In the genomic region with DNA sequence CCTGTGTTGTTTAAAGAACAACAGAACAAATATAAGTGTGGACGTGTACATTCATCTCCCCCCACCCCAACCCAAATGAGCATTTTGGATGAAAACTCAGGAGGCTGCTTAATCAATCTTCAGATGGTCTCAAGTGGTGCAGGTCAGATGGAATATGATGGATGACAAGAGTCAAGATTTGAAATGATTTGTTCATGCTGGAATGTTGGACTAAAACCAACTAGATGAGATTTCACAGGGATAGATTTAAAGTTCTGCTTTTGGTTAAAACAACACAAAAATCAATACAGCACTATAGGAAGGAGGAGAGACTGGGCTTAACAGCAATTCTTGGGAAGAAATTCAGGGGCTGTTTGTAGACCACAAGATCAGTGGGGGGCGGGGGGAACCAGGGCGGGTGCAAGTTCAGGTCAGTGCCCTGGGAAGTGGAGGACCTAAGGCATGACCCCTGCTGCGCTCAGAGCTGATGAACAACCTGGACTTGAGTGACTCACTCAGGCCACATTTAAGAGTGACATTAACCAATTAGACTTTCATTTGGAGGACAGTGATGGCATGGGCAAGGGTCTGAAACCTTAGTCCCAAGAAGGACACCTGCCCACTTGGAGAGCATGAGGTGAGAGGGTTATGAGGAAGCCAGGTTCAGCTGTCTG, we compare ENCODE assay signal across 35 cellular contexts. TPM values are rescaled to one million over a fixed set of nuclear protein-coding genes. Genes with fewer than 3 reads are reported as not detected.
"Had no signal": no experiment of that assay in that cellular context is flagged by ENCODE, and none has a peak within 500 bp of the region (broad histone marks: within the 10 kb centered on the region; RNA-seq: fewer than 3 reads in every experiment).

No MANE protein-coding gene starts in this region.

- DNase-seq: dermis blood vessel endothelial cell; effector memory CD8-positive, alpha-beta T cell; erythroblast; esophagus squamous epithelium; foreskin melanocyte; glutamatergic neuron; heart right ventricle; hippocampal formation; left cardiac atrium; left lung; mesenchymal stem cell; mucosa of descending colon; naive B cell; sigmoid colon; stimulated activated CD4-positive, alpha-beta T cell treated with anti-CD3 and anti-CD28 coated beads, Interleukin-2, amount 100 ng/mL, for 24 hours; stimulated activated CD4-positive, alpha-beta T cell treated with anti-CD3 and anti-CD28 coated beads, Interleukin-4, amount 100 ng/mL, for 24 hours; stimulated activated naive CD8-positive, alpha-beta T cell treated with anti-CD3 and anti-CD28 coated beads, Interleukin-15, Interleukin-2, amounts not matched to agents 100 U/mL and 50 U/mL, for 24 hours; upper lobe of right lung; uterus had no signal

- H3K27me3 Mint-ChIP-seq: effector memory CD8-positive, alpha-beta T cell; naive B cell; natural killer cell treated with Interleukin-12 subunit alpha and Interleukin-12 subunit beta and Interleukin-15 and Interleukin-18, amount 100 ng/mL, for 72 hours; stimulated activated memory B cell treated with anti-CD40 and anti-IgM and Interleukin-4, amounts not matched to agents 10 μg/mL and 1 μg/mL and 100 μg/mL, for 72 hours had no signal

- H3K9me3 Mint-ChIP-seq: effector memory CD8-positive, alpha-beta T cell; mesothelial cell of epicardium; natural killer cell treated with Interleukin-12 subunit alpha and Interleukin-12 subunit beta and Interleukin-15 and Interleukin-18, amount 100 ng/mL, for 72 hours; neural progenitor cell; stimulated activated memory B cell treated with anti-CD40 and anti-IgM and Interleukin-4, amounts not matched to agents 10 μg/mL and 1 μg/mL and 100 μg/mL, for 72 hours had no signal

- ATAC-seq: effector memory CD8-positive, alpha-beta T cell; heart right ventricle; left cardiac atrium; left lung; mucosa of descending colon; natural killer cell treated with Interleukin-12 subunit alpha and Interleukin-12 subunit beta and Interleukin-15 and Interleukin-18, amount 100 ng/mL, for 72 hours; stimulated activated memory B cell treated with anti-CD40 and anti-IgM and Interleukin-4, amounts not matched to agents 10 μg/mL and 1 μg/mL and 100 μg/mL, for 72 hours; stimulated activated naive CD8-positive, alpha-beta T cell treated with anti-CD3 and anti-CD28 coated beads, Interleukin-15, Interleukin-2, amounts not matched to agents 100 U/mL and 50 U/mL, for 24 hours; upper lobe of right lung had no signal

- H3K27me3 ChIP-seq: esophagus squamous epithelium, heart right ventricle, left lung, neural progenitor cell, right atrium auricular region, sigmoid colon, tibial nerve, upper lobe of right lung, uterus had no signal

- H3K79me2 ChIP-seq: parathyroid adenoma had no signal

- H3K4me1 ChIP-seq: esophagus squamous epithelium, left lung, parathyroid adenoma, prostate gland, sigmoid colon, upper lobe of right lung, uterus had no signal

- H3K4me3 ChIP-seq: esophagus squamous epithelium, heart right ventricle, left lung, mucosa of descending colon, neural progenitor cell, prostate gland, right atrium auricular region, sigmoid colon, thoracic aorta, tibial nerve, upper lobe of right lung, uterus had no signal

- H3K36me3 Mint-ChIP-seq: mesothelial cell of epicardium; natural killer cell treated with Interleukin-12 subunit alpha and Interleukin-12 subunit beta and Interleukin-15 and Interleukin-18, amount 100 ng/mL, for 72 hours had no signal

- H2AFZ ChIP-seq: neural progenitor cell, parathyroid adenoma had no signal

- H3K9me3 ChIP-seq: esophagus squamous epithelium, heart right ventricle, left lung, mucosa of descending colon, prostate gland, right atrium auricular region, sigmoid colon, thoracic aorta, tibial nerve, upper lobe of right lung, uterus had no signal

- H3K27ac Mint-ChIP-seq: effector memory CD8-positive, alpha-beta T cell; mesothelial cell of epicardium; natural killer cell treated with Interleukin-12 subunit alpha and Interleukin-12 subunit beta and Interleukin-15 and Interleukin-18, amount 100 ng/mL, for 72 hours; neural progenitor cell; stimulated activated memory B cell treated with anti-CD40 and anti-IgM and Interleukin-4, amounts not matched to agents 10 μg/mL and 1 μg/mL and 100 μg/mL, for 72 hours had no signal

- H3K4me3 Mint-ChIP-seq: effector memory CD8-positive, alpha-beta T cell; mesothelial cell of epicardium; naive B cell; natural killer cell treated with Interleukin-12 subunit alpha and Interleukin-12 subunit beta and Interleukin-15 and Interleukin-18, amount 100 ng/mL, for 72 hours; neural progenitor cell; stimulated activated memory B cell treated with anti-CD40 and anti-IgM and Interleukin-4, amounts not matched to agents 10 μg/mL and 1 μg/mL and 100 μg/mL, for 72 hours had no signal

- H3K36me3 ChIP-seq: neural progenitor cell, prostate gland, thoracic aorta, upper lobe of right lung, uterus had no signal

- H3K4me2 ChIP-seq: neural progenitor cell had no signal

- FAIRE-seq: colon, endometrium, islet of Langerhans had no signal

- H3K27ac ChIP-seq: esophagus squamous epithelium, heart right ventricle, left lung, neural progenitor cell, parathyroid adenoma, prostate gland, right atrium auricular region, sigmoid colon, thoracic aorta, upper lobe of right lung, uterus had no signal

RNA-seq across cellular contexts. Expression of a gene that starts 45.6 kb away (rescaled TPM):
- total RNA-seq: dermis blood vessel endothelial cell; kidney epithelial cell; left cardiac atrium; lung microvascular endothelial cell; mesothelial cell of epicardium; mucosa of descending colon; natural killer cell treated with Interleukin-12 subunit alpha and Interleukin-12 subunit beta and Interleukin-15 and Interleukin-18, amount 100 ng/mL, for 72 hours; osteoblast; right atrium auricular region; sigmoid colon; skeletal muscle tissue; thoracic aorta; upper lobe of right lung had no signal
- polyA plus RNA-seq: heart right ventricle had no signal
